ENCODE assay signal across 8 cellular contexts in the genomic region with DNA sequence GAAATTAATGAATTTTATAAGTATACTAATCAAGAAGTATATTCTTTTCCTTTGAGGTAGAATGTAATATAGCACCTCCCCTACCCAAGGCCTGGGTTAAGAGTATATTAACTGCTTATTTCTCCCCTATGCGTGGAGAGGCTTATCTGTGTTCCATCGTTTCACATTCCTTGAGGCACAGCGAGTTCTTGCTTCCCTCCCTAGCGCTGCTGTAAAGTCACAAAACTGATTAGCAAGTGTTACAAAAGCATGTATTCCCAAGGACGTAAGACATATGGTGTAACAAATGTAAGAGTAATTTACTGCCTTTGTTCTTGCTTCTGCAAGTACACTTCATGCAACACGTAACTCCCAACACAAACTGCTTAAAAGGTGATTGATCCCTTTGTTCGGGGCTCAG. TPM values are rescaled to one million over a fixed set of nuclear protein-coding genes. Genes with fewer than 3 reads are reported as not detected.
DNase-seq lines count a peak whose midpoint lies in the region; ATAC-seq and TF ChIP-seq lines count a peak whose summit lies in the region.

No MANE protein-coding gene starts in this region.

- intact Hi-C loops in heart left ventricle (cut with DNase I), result no loop called here
- intact Hi-C loops in left cardiac atrium (cut with DNase I), result no loop called here
- intact Hi-C loops in uterus (cut with DNase I; ENCODE audit: low total_unique reads), result no loop called here

- TF ChIP-seq POLR2A in heart left ventricle (IDR thresholded peaks at IDR 0.05), result no peak
- TF ChIP-seq POLR2A in uterus (IDR thresholded peaks at IDR 0.05), result no peak

- H3K36me3 ChIP-seq in heart left ventricle (peaks cover 0 to 10% (median 0%) of the 10 kb centered on the region in 9 donors), lung (ENCODE audit: control insufficient read depth in 2 of 2, insufficient read depth in 2 of 2, low read length in 2 of 2) (peaks cover 0 to 4% of the 10 kb centered on the region in 2 donors), uterus (no peaks in the 10 kb centered on the region)

- DNase-seq in heart left ventricle (no peak), left cardiac atrium (no peak), astrocyte of the hippocampus (ENCODE audit: low read depth, low spot score) (peak; percentile 12), lung (ENCODE audit: low spot score) (no peak), uterus (no peak), NCI-H774 (lab: John Stamatoyannopoulos, UW) (no peak), RKO (ENCODE audit: low spot score) (no peak), AG08395 (ENCODE audit: low spot score) (no peak)

- H3K4me1 ChIP-seq in heart left ventricle (peaks cover 0 to 26% (median 16%) of the 10 kb centered on the region in 12 donors), lung (ENCODE audit: control insufficient read depth in 2 of 2, insufficient read depth in 2 of 2, low read length in 2 of 2) (peaks cover 1 to 4% of the 10 kb centered on the region in 2 donors), uterus (no peaks in the 10 kb centered on the region)

- TF ChIP-seq CTCF in heart left ventricle (IDR thresholded peaks at IDR 0.05) (no peak), lung (IDR thresholded peaks at IDR 0.05; ENCODE audit: control extremely low read depth, extremely low read depth) (no peak), uterus (IDR thresholded peaks at IDR 0.05) (no peak)

- H3K4me3 ChIP-seq in heart left ventricle (peak overlapping the region in 11 of 12 donors; percentile 72 to 99 (median 94)), lung (no peak overlapping the region), uterus (peak overlapping the region in 1 of 2 donors; percentile 88)

- WGBS in heart left ventricle, 4 donors, result 57 to 71% (median 62%) methylated on average over 7 of the region's 7 CpGs
- WGBS in lung, 2 donors, result 66 to 73% methylated on average over 7 of the region's 7 CpGs

- H3K27me3 ChIP-seq in heart left ventricle (no peaks in the 10 kb centered on the region), lung (ENCODE audit: control insufficient read depth, insufficient read depth) (no peaks in the 10 kb centered on the region), uterus (no peaks in the 10 kb centered on the region)

- H3K9me3 ChIP-seq in heart left ventricle, result no peaks in the 10 kb centered on the region
- no peaks in the 10 kb centered on the region for H3K9me3 ChIP-seq in lung (ENCODE audit: control insufficient read depth in 2 of 2, insufficient read depth in 1 of 2, low read length in 1 of 2)
- no peaks in the 10 kb centered on the region for H3K9me3 ChIP-seq in uterus

- H3K27ac ChIP-seq in heart left ventricle, result peak overlapping the region in 10 of 12 donors; percentile 88 to 97 (median 96)
- peak overlapping the region; percentile 17 to 75 for H3K27ac ChIP-seq in lung (ENCODE audit: low read depth in 1 of 2, low read length in 1 of 2)
- peak overlapping the region; percentile 88 to 92 for H3K27ac ChIP-seq in uterus

- ATAC-seq in heart left ventricle (no peak), left cardiac atrium (no peak), lung (ENCODE audit: insufficient read depth, low FRiP score) (no peak)

RNA-seq across cellular contexts. Expression of gene CYP51A1, which starts 1.2 kb away (rescaled TPM):
- 10 to 100 TPM; 16.6 to 42.2 (median 32.7) TPM for total RNA-seq in heart left ventricle
- polyA plus RNA-seq in heart left ventricle, result 10 to 100 TPM in 1 of 2 donors, 1 to 10 TPM in 1; 6.7 to 45.9 TPM
- 10 to 100 TPM; 28.3 to 61.1 TPM for total RNA-seq in left cardiac atrium
- 100 to 1,000 TPM; 160 to 211 TPM for total RNA-seq in lung
- 10 to 100 TPM; 49.8 to 74.3 TPM for polyA plus RNA-seq in lung
- 100 to 1,000 TPM in 1 of 4 donors, 10 to 100 TPM in 2, 1 to 10 TPM in 1; 7.2 to 121 (median 38.3) TPM for total RNA-seq in uterus

RNA-seq across cellular contexts. Expression of gene LRRD1, which starts 43.5 kb away (rescaled TPM):
- total RNA-seq in heart left ventricle, result under 1 TPM in 4 of 9 donors, not detected in 5; 0.17 to 0.33 (median 0.19) TPM
- polyA plus RNA-seq in heart left ventricle, result not detected
- total RNA-seq in left cardiac atrium, result under 1 TPM in 1 of 2 donors, not detected in 1; 0.10 TPM
- under 1 TPM; 0.06 to 0.63 TPM for total RNA-seq in lung
- under 1 TPM in 1 of 2 donors, not detected in 1; 0.06 TPM for polyA plus RNA-seq in lung
- under 1 TPM in 2 of 4 donors, not detected in 2; 0.73 to 0.97 TPM for total RNA-seq in uterus

Comparison
In these comparisons a context has a peak if more than half of its experiments do, and no peak if none do; other contexts are left out.
1. H3K27ac ChIP-seq: peak in every context shown above with its lines; median percentile 96 in heart left ventricle; 90 in uterus; 46 in lung.